In the genomic region with DNA sequence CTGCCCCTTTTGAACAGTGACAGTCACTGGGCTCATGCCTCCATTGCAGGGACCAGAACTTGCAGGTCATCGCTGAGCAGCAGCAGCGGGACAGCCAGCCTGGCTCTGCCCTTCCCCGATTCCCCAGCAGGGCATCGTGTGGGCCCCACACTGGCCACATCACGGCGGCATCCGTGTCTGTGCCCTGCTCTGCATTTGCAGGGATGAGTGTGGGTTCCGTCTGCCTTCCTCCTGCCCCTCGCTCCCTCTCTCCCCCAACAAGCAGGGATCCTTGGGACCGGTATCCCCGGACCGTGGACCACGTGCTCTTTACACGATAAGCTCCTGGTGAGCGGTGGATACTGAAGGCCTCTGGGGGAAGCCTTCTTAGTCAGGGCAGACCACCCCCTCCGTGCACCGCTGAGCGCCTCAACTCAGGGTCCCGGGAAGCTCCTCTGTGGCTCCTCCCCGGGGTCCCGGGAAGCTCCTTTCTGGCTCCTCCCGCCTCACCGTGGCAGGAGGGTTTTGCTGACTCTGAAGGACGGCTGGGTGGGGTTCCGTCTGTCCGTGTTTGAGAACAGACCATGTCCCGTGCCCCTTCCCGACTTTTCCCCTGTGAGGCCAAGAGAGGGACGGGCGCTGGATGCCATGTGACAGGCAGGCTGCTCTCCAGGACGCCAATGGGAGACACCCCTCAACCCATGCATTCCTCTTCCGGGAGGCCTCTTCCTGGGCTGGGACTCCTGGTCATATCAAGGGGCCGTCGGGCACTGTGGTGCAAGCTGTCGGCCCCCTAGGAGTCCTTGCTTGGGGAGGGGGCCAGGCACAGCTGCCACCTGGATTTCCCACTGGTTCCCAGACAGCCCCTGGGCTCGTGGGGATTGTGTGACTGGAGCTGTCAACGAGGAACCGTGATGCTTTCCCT, we compare ENCODE assay signal across 33 cellular contexts. TPM values are rescaled to one million over a fixed set of nuclear protein-coding genes. Genes with fewer than 3 reads are reported as not detected.
"Had no signal": no experiment of that assay in that cellular context is flagged by ENCODE, and none has a peak within 500 bp of the region (broad histone marks: within the 10 kb centered on the region; RNA-seq: fewer than 3 reads in every experiment).

No MANE protein-coding gene starts in this region.

- H3K27me3 ChIP-seq: brain microvascular endothelial cell, foreskin keratinocyte, right lobe of liver had no signal

- H3K9me3 Mint-ChIP-seq: activated naive CD4-positive, alpha-beta T cell treated with anti-CD3 and anti-CD28 coated beads, Interleukin-2, amount 10 ng/mL, durations not matched to agents 7 days and 5 days; activated naive CD8-positive, alpha-beta T cell treated with anti-CD3 and anti-CD28 coated beads, Interleukin-2, amount 10 ng/mL, durations not matched to agents 7 days and 5 days; activated T-helper 1 cell treated with anti-CD3 and anti-CD28 coated beads, Interleukin-12 subunit alpha, Interleukin-12 subunit beta, Interleukin-2, Interleukin-4 antibody, amounts not matched to agents 30 ng/mL and 10 ng/mL and 1 ng/mL, durations not matched to agents 14 hours and 24 hours and 36 hours; dendritic cell treated with granulocyte-macrophage colony-stimulating factor and Interleukin-4, amounts not matched to agents 40 ng/mL and 50 ng/mL, for 4 days; stimulated activated memory B cell treated with anti-CD40 and anti-IgM and Interleukin-4, amounts not matched to agents 10 μg/mL and 1 μg/mL and 100 μg/mL, for 72 hours; stimulated activated naive CD8-positive, alpha-beta T cell treated with anti-CD3 and anti-CD28 coated beads, Interleukin-15, amount 100 ng/mL, for 72 hours had no signal

- H3K4me3 ChIP-seq: esophagus muscularis mucosa, heart left ventricle, lung, right lobe of liver, tibial artery, upper lobe of right lung had no signal

- H3K4me1 ChIP-seq: esophagus muscularis mucosa, foreskin keratinocyte, heart left ventricle, parathyroid adenoma, right lobe of liver, tibial artery, upper lobe of right lung had no signal

- ATAC-seq: activated CD4-positive, alpha-beta T cell treated with anti-CD3 and anti-CD28 coated beads for 36 hours; foreskin keratinocyte; heart left ventricle; left lobe of liver; right lobe of liver; stimulated activated memory B cell treated with anti-CD40 and anti-IgM and Interleukin-4, amounts not matched to agents 10 μg/mL and 1 μg/mL and 100 μg/mL, for 72 hours; upper lobe of right lung had no signal

- H3K27ac Mint-ChIP-seq: activated CD4-positive, alpha-beta T cell treated with anti-CD3 and anti-CD28 coated beads for 36 hours; activated naive CD4-positive, alpha-beta T cell treated with anti-CD3 and anti-CD28 coated beads, Interleukin-2, amount 10 ng/mL, durations not matched to agents 7 days and 5 days; activated naive CD8-positive, alpha-beta T cell treated with anti-CD3 and anti-CD28 coated beads, Interleukin-2, amount 10 ng/mL, durations not matched to agents 7 days and 5 days; activated T-helper 1 cell treated with anti-CD3 and anti-CD28 coated beads, Interleukin-12 subunit alpha, Interleukin-12 subunit beta, Interleukin-2, Interleukin-4 antibody, amounts not matched to agents 30 ng/mL and 10 ng/mL and 1 ng/mL, durations not matched to agents 14 hours and 24 hours and 36 hours; dendritic cell treated with granulocyte-macrophage colony-stimulating factor and Interleukin-4, amounts not matched to agents 40 ng/mL and 50 ng/mL, for 4 days; stimulated activated memory B cell treated with anti-CD40 and anti-IgM and Interleukin-4, amounts not matched to agents 10 μg/mL and 1 μg/mL and 100 μg/mL, for 72 hours; stimulated activated naive CD8-positive, alpha-beta T cell treated with anti-CD3 and anti-CD28 coated beads, Interleukin-15, amount 100 ng/mL, for 72 hours had no signal

- DNase-seq: activated CD4-positive, alpha-beta T cell treated with anti-CD3 and anti-CD28 coated beads for 36 hours; activated CD4-positive, alpha-beta T cell treated with anti-CD3 and anti-CD28 coated beads, Interleukin-2, amount 50 U/mL, for 48 hours; activated CD4-positive, CD25-positive, alpha-beta regulatory T cell; activated CD8-positive, alpha-beta memory T cell treated with anti-CD3 and anti-CD28 coated beads for 24 hours; activated effector memory CD4-positive, alpha-beta T cell treated with anti-CD3 and anti-CD28 coated beads, Interleukin-2, amount 50 U/mL, for 16 hours; activated naive CD4-positive, alpha-beta T cell treated with anti-CD3 and anti-CD28 coated beads, Interleukin-2, amount 10 ng/mL, durations not matched to agents 7 days and 5 days; activated naive CD8-positive, alpha-beta T cell treated with anti-CD3 and anti-CD28 coated beads, Interleukin-2, amount 10 ng/mL, durations not matched to agents 7 days and 5 days; brain microvascular endothelial cell; caudate nucleus; foreskin keratinocyte; kidney glomerular epithelial cell; mesendoderm; nucleus accumbens; small intestine; stimulated activated CD4-positive, alpha-beta T cell treated with anti-CD3 and anti-CD28 coated beads, Interleukin-1b, Interleukin-23, amount 100 ng/mL, for 48 hours; stimulated activated CD4-positive, alpha-beta T cell treated with anti-CD3 and anti-CD28 coated beads, Interleukin-4, amount 100 ng/mL, for 4 hours; stimulated activated CD8-positive, alpha-beta memory T cell treated with anti-CD3 and anti-CD28 coated beads, Interleukin-4, amount 100 ng/mL, for 48 hours; stimulated activated naive CD8-positive, alpha-beta T cell treated with anti-CD3 and anti-CD28 coated beads, Interleukin-15, amount 100 ng/mL, for 72 hours; upper lobe of right lung had no signal

- H3K27me3 Mint-ChIP-seq: activated CD4-positive, alpha-beta T cell treated with anti-CD3 and anti-CD28 coated beads for 36 hours; activated naive CD4-positive, alpha-beta T cell treated with anti-CD3 and anti-CD28 coated beads, Interleukin-2, amount 10 ng/mL, durations not matched to agents 7 days and 5 days; activated naive CD8-positive, alpha-beta T cell treated with anti-CD3 and anti-CD28 coated beads, Interleukin-2, amount 10 ng/mL, durations not matched to agents 7 days and 5 days had no signal

- H3K4me1 Mint-ChIP-seq: activated CD4-positive, alpha-beta T cell treated with anti-CD3 and anti-CD28 coated beads for 36 hours; activated naive CD4-positive, alpha-beta T cell treated with anti-CD3 and anti-CD28 coated beads, Interleukin-2, amount 10 ng/mL, durations not matched to agents 7 days and 5 days; activated naive CD8-positive, alpha-beta T cell treated with anti-CD3 and anti-CD28 coated beads, Interleukin-2, amount 10 ng/mL, durations not matched to agents 7 days and 5 days; stimulated activated memory B cell treated with anti-CD40 and anti-IgM and Interleukin-4, amounts not matched to agents 10 μg/mL and 1 μg/mL and 100 μg/mL, for 72 hours; stimulated activated naive CD8-positive, alpha-beta T cell treated with anti-CD3 and anti-CD28 coated beads, Interleukin-15, amount 100 ng/mL, for 72 hours had no signal

- H3K4me3 Mint-ChIP-seq: activated CD4-positive, alpha-beta T cell treated with anti-CD3 and anti-CD28 coated beads for 36 hours; activated naive CD4-positive, alpha-beta T cell treated with anti-CD3 and anti-CD28 coated beads, Interleukin-2, amount 10 ng/mL, durations not matched to agents 7 days and 5 days; activated naive CD8-positive, alpha-beta T cell treated with anti-CD3 and anti-CD28 coated beads, Interleukin-2, amount 10 ng/mL, durations not matched to agents 7 days and 5 days; activated T-helper 1 cell treated with anti-CD3 and anti-CD28 coated beads, Interleukin-12 subunit alpha, Interleukin-12 subunit beta, Interleukin-2, Interleukin-4 antibody, amounts not matched to agents 30 ng/mL and 10 ng/mL and 1 ng/mL, durations not matched to agents 14 hours and 24 hours and 36 hours; dendritic cell treated with granulocyte-macrophage colony-stimulating factor and Interleukin-4, amounts not matched to agents 40 ng/mL and 50 ng/mL, for 4 days; stimulated activated memory B cell treated with anti-CD40 and anti-IgM and Interleukin-4, amounts not matched to agents 10 μg/mL and 1 μg/mL and 100 μg/mL, for 72 hours; stimulated activated naive CD8-positive, alpha-beta T cell treated with anti-CD3 and anti-CD28 coated beads, Interleukin-15, amount 100 ng/mL, for 72 hours had no signal

- H3K36me3 Mint-ChIP-seq: activated naive CD4-positive, alpha-beta T cell treated with anti-CD3 and anti-CD28 coated beads, Interleukin-2, amount 10 ng/mL, durations not matched to agents 7 days and 5 days; activated naive CD8-positive, alpha-beta T cell treated with anti-CD3 and anti-CD28 coated beads, Interleukin-2, amount 10 ng/mL, durations not matched to agents 7 days and 5 days; stimulated activated memory B cell treated with anti-CD40 and anti-IgM and Interleukin-4, amounts not matched to agents 10 μg/mL and 1 μg/mL and 100 μg/mL, for 72 hours had no signal

- H3K9me3 ChIP-seq: esophagus muscularis mucosa, heart left ventricle, right lobe of liver, upper lobe of right lung had no signal

- H3K27ac ChIP-seq: brain microvascular endothelial cell, esophagus muscularis mucosa, foreskin keratinocyte, heart left ventricle, parathyroid adenoma, right lobe of liver, tibial artery, upper lobe of right lung had no signal

- H3K36me3 ChIP-seq: brain microvascular endothelial cell, esophagus muscularis mucosa, heart left ventricle, right lobe of liver, tibial artery, upper lobe of right lung had no signal

RNA-seq across cellular contexts. Expression of a gene that starts 23.5 kb away (rescaled TPM):
- total RNA-seq: activated CD4-positive, alpha-beta T cell treated with anti-CD3 and anti-CD28 coated beads for 36 hours; activated naive CD8-positive, alpha-beta T cell treated with anti-CD3 and anti-CD28 coated beads, Interleukin-2, amount 10 ng/mL, durations not matched to agents 7 days and 5 days; activated T-helper 1 cell treated with anti-CD3 and anti-CD28 coated beads, Interleukin-12 subunit alpha, Interleukin-12 subunit beta, Interleukin-2, Interleukin-4 antibody, amounts not matched to agents 30 ng/mL and 10 ng/mL and 1 ng/mL, durations not matched to agents 14 hours and 24 hours and 36 hours; astrocyte; esophagus muscularis mucosa; foreskin keratinocyte; heart left ventricle; left lobe of liver; lung; mononuclear cell; right lobe of liver; T-helper 1 cell treated with Interleukin-12 subunit alpha and Interleukin-12 subunit beta and Interleukin-4 antibody, amounts not matched to agents 30 ng/mL and 1 ng/mL, for 36 hours; upper lobe of right lung had no signal
- polyA plus RNA-seq: foreskin keratinocyte, neural cell had no signal
